9 cellular contexts compared by ENCODE assay signal in genomic region chr13:24511019-24511823, GRCh38. TPM values are rescaled to one million over a fixed set of nuclear protein-coding genes. Genes with fewer than 3 reads are reported as not detected.
DNase-seq lines count a peak whose midpoint lies in the region; ATAC-seq and FAIRE-seq lines count a peak whose summit lies in the region.
"Had no signal": no experiment of that assay in that cellular context is flagged by ENCODE, and none has a peak within 500 bp of the region (broad histone marks: within the 10 kb centered on the region; RNA-seq: fewer than 3 reads in every experiment).

No MANE protein-coding gene starts in this region.

- H3K27me3 ChIP-seq in adipocyte (replicated peaks; ENCODE audit: control insufficient read depth, insufficient read depth, low read length) (no peaks in the 10 kb centered on the region), small intestine (ENCODE audit: control insufficient read depth in 2 of 2, insufficient read depth in 2 of 2, low read length in 2 of 2) (no peaks in the 10 kb centered on the region)

- H3K36me3 ChIP-seq in SK-N-MC (ENCODE audit: insufficient read depth, low read length) (peaks cover 30% of the 10 kb centered on the region), adipocyte (ENCODE audit: control insufficient read depth, insufficient read depth, low read length, severe bottlenecking) (peaks cover 3% of the 10 kb centered on the region), small intestine (ENCODE audit: control insufficient read depth in 2 of 2, insufficient read depth in 2 of 2, low read length in 2 of 2) (peaks cover 0 to 3% of the 10 kb centered on the region in 2 donors)

- H3K9ac ChIP-seq in SK-N-MC (ENCODE audit: insufficient read length) (peak overlapping the region; percentile 92), adipocyte (ENCODE audit: low read length) (peak overlapping the region; percentile 89)

- 3 to 30% (median 7%) methylated on average over 22 of the region's 22 CpGs for WGBS in small intestine, 3 donors

- H3K27ac ChIP-seq in SK-N-MC, result peak overlapping the region; percentile 88
- peak overlapping the region; percentile 95 to 96 for H3K27ac ChIP-seq in small intestine (ENCODE audit: low read depth in 1 of 2, low read length in 1 of 2)

- ATAC-seq in HG03378 (IDR thresholded peaks at IDR 0.05; ENCODE audit: unreplicated experiment), result peak; percentile 51

- H3K4me3 ChIP-seq in SK-N-MC (peak overlapping the region; percentile 99), adipocyte (ENCODE audit: low read length) (peak overlapping the region; percentile 93), iPS-11a (ENCODE audit: low read depth, low read length) (peak overlapping the region; percentile 90), small intestine (ENCODE audit: low read depth in 1 of 2, low read length in 2 of 2) (peak overlapping the region; percentile 45 to 83)

- H3K4me1 ChIP-seq in adipocyte (ENCODE audit: control insufficient read depth, insufficient read depth, low read length), result peaks cover 15% of the 10 kb centered on the region
- peaks cover 2 to 6% of the 10 kb centered on the region in 2 donors for H3K4me1 ChIP-seq in small intestine (ENCODE audit: control insufficient read depth in 2 of 2, insufficient read depth in 1 of 2, low read depth in 1 of 2, low read length in 1 of 2)

- H3K9me3 ChIP-seq in SK-N-MC (ENCODE audit: low read depth, low read length) (no peaks in the 10 kb centered on the region), adipocyte (ENCODE audit: control insufficient read depth, low read length) (no peaks in the 10 kb centered on the region), small intestine (ENCODE audit: control insufficient read depth, low read depth) (no peaks in the 10 kb centered on the region)

- DNase-seq in NCI-H2227 (lab: John Stamatoyannopoulos, UW; ENCODE audit: unreplicated experiment), result peak; percentile 28
- DNase-seq in NCI-H2227 treated with DMSO at 0.1 percent for 48 hours (lab: John Stamatoyannopoulos, UW), result no peak
- DNase-seq in SK-N-MC (ENCODE audit: low read depth, low spot score), result peak; percentile 10
- DNase-seq in adipocyte (ENCODE audit: low read depth), result peak; percentile 80
- DNase-seq in small intestine, result peak; percentile 84
- no peak for DNase-seq in NCI-H1092 treated with DMSO at 0.1 percent for 48 hours (lab: John Stamatoyannopoulos, UW)

- FAIRE-seq in small intestine (lab: Jason Lieb, UNC), result no peak
- FAIRE-seq: G401.6 had no signal

RNA-seq across cellular contexts. Expression of gene PARP4, which starts 1.4 kb away (rescaled TPM):
- 10 to 100 TPM; 30.0 to 74.0 (median 33.0) TPM for polyA plus RNA-seq in small intestine

Comparison
In these comparisons a context has a peak if more than half of its experiments do, and no peak if none do; other contexts are left out.
1. DNase-seq: peak in NCI-H2227 (single experiment), SK-N-MC (single experiment), adipocyte (single experiment) and small intestine (single experiment); none in NCI-H2227 treated with DMSO at 0.1 percent for 48 hours (single experiment) and NCI-H1092 treated with DMSO at 0.1 percent for 48 hours (single experiment).
2. Peak in every context shown above with its lines, with median percentiles within 50 percentile points of each other: H3K4me3 ChIP-seq.